11 cellular contexts compared by ENCODE assay signal in genomic region chr15:55685292-55685691, GRCh38. TPM values are rescaled to one million over a fixed set of nuclear protein-coding genes. Genes with fewer than 3 reads are reported as not detected.
DNase-seq lines count a peak whose midpoint lies in the region; ATAC-seq and TF ChIP-seq lines count a peak whose summit lies in the region.
"Had no signal": no experiment of that assay in that cellular context is flagged by ENCODE, and none has a peak within 500 bp of the region (broad histone marks: within the 10 kb centered on the region; RNA-seq: fewer than 3 reads in every experiment).

No MANE protein-coding gene starts in this region.

- peak overlapping the region in 4 of 7 donors; percentile 25 to 77 (median 54) for H3K27ac Mint-ChIP-seq in CD14-positive monocyte

- H3K27me3 Mint-ChIP-seq in CD14-positive monocyte (ENCODE audit: low read depth in 3 of 3), result peaks cover 0 to 4% (median 2%) of the 10 kb centered on the region in 3 donors

- H3K4me1 ChIP-seq in BE2C, result peaks cover 45% of the 10 kb centered on the region

- DNase-seq in CD14-positive monocyte (ENCODE audit: low spot score) (no peak), OCI-M1 (lab: John Stamatoyannopoulos, UW) (peak; percentile 35), superior temporal gyrus (ENCODE audit: extremely low spot score) (no peak), activated gamma-delta T cell (lab: John Stamatoyannopoulos, UW) (no peak), BE2C (no peak), Right ventricle myocardium superior (no peak)

- H3K36me3 Mint-ChIP-seq in CD14-positive monocyte, result no peaks in the 10 kb centered on the region

- H3K4me3 Mint-ChIP-seq in CD14-positive monocyte, result peak overlapping the region in 1 of 2 donors; percentile 1

- ATAC-seq in GM19043 (IDR thresholded peaks at IDR 0.05; ENCODE audit: low read depth, unreplicated experiment), result peak; percentile 83
- peak; percentile 96 for ATAC-seq in HG02852 (IDR thresholded peaks at IDR 0.05; ENCODE audit: unreplicated experiment)
- no peak for ATAC-seq in Right ventricle myocardium superior (ENCODE audit: poor library complexity)
- ATAC-seq: Panc1 had no signal

- TF ChIP-seq CTCF in CD14-positive monocyte (IDR thresholded peaks at IDR 0.05), result no peak
- no peak for TF ChIP-seq CTCF in BE2C (IDR thresholded peaks at IDR 0.05; ENCODE audit: low read depth, low read length)

- H3K4me3 ChIP-seq in BE2C (ENCODE audit: low read depth, low read length), result no peak overlapping the region
- H3K4me3 ChIP-seq: BLaER1 treated with 17β-estradiol and CSF1 and Interleukin-3, amounts not matched to agents 10 nM and 100 nM had no signal

- H3K27me3 ChIP-seq in BE2C, result no peaks in the 10 kb centered on the region
- H3K27me3 ChIP-seq: BLaER1 treated with 17β-estradiol and CSF1 and Interleukin-3, amounts not matched to agents 10 nM and 100 nM; neutrophil had no signal

- H3K9me3 Mint-ChIP-seq in CD14-positive monocyte, result no peaks in the 10 kb centered on the region

- no peaks in the 10 kb centered on the region for H3K9me3 ChIP-seq in BE2C
- H3K9me3 ChIP-seq: BLaER1 treated with 17β-estradiol and CSF1 and Interleukin-3, amounts not matched to agents 10 nM and 100 nM; neutrophil had no signal

- 0 out of 2 replicates have a peak, but pooled peaks cover 2% of the 10 kb centered on the region for H3K36me3 ChIP-seq in BE2C
- H3K36me3 ChIP-seq: BLaER1 treated with 17β-estradiol and CSF1 and Interleukin-3, amounts not matched to agents 10 nM and 100 nM; neutrophil had no signal

- intact Hi-C loops in CD14-positive monocyte (cut with micrococcal nuclease) (no loop called here), Right ventricle myocardium superior (cut with DNase I) (no loop called here)

- peaks cover 15% of the 10 kb centered on the region for H3K4me1 Mint-ChIP-seq in CD14-positive monocyte

RNA-seq across cellular contexts. Expression of gene PRTG, which starts 57.7 kb away (rescaled TPM):
- polyA plus RNA-seq in CD14-positive monocyte, result not detected
- 4.6 TPM for polyA plus RNA-seq in BE2C (2012; ENCODE audit: insufficient read depth, insufficient read length, low read depth)
- total RNA-seq in Right ventricle myocardium superior, result 0.67 TPM
